13 cellular contexts compared by ENCODE assay signal in the genomic region with DNA sequence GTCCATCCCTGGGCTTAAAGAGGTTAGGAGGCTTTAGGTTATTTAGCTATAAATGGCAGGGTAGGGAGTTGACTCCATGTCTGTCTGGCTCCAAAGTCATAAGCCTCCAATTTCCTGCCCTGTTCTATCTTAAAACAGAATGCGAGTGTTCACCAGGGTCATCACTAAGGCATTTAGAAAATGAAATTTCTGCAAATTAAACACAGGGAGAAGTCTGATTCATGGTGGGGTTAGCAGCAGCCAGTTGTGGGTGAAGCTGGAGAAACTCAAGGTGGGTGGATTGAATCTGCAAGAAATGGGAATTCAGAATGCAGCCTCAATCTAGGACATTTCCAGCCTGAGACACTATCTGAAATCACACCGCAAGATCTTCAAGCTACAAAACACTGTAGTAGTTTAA. TPM values are rescaled to one million over a fixed set of nuclear protein-coding genes. Genes with fewer than 3 reads are reported as not detected.
DNase-seq lines count a peak whose midpoint lies in the region; ATAC-seq and TF ChIP-seq lines count a peak whose summit lies in the region.
"Had no signal": no experiment of that assay in that cellular context is flagged by ENCODE, and none has a peak within 500 bp of the region (broad histone marks: within the 10 kb centered on the region; RNA-seq: fewer than 3 reads in every experiment).

No MANE protein-coding gene starts in this region.

- DNase-seq in AG08395 (ENCODE audit: low spot score): peak; percentile 63
- peak; percentile 41 for DNase-seq in MG63
- DNase-seq in epithelial cell of prostate (ENCODE audit: low read depth, low spot score): no peak
- no peak for DNase-seq in SW 1271 (lab: John Stamatoyannopoulos, UW)
- DNase-seq in DMS 273 treated with DMSO at 0.1 percent for 48 hours (lab: John Stamatoyannopoulos, UW): no peak
- no peak for DNase-seq in inferior parietal cortex (ENCODE audit: extremely low spot score)
- DNase-seq: activated T-cell treated with anti-CD3 and anti-CD28 coated beads, Interleukin-2, amount 50 U/mL, for 48 hours; effector memory CD8-positive, alpha-beta T cell; mesendoderm; T-cell had no signal

- peaks cover 10% of the 10 kb centered on the region for H3K9me3 ChIP-seq in MG63

- H3K4me1 Mint-ChIP-seq in nephron: peaks cover 5% of the 10 kb centered on the region
- H3K4me1 Mint-ChIP-seq: CD14-positive monocyte had no signal

- ATAC-seq in GM21367 (IDR thresholded peaks at IDR 0.05; ENCODE audit: unreplicated experiment): no peak
- ATAC-seq: effector memory CD8-positive, alpha-beta T cell; T-cell had no signal

- H3K27ac Mint-ChIP-seq in nephron: peak overlapping the region; percentile 68 to 93 (median 81)
- H3K27ac Mint-ChIP-seq: CD14-positive monocyte, T-cell had no signal

- no peak overlapping the region for H3K4me3 ChIP-seq in MG63

- no peaks in the 10 kb centered on the region for H3K27me3 ChIP-seq in MG63

- H3K27ac ChIP-seq in epithelial cell of prostate: peak overlapping the region; percentile 77

- no peaks in the 10 kb centered on the region for H3K27me3 Mint-ChIP-seq in nephron (ENCODE audit: low read depth)
- H3K27me3 Mint-ChIP-seq: effector memory CD8-positive, alpha-beta T cell had no signal

- TF ChIP-seq CTCF in nephron (IDR thresholded peaks at IDR 0.05; ENCODE audit: unreplicated experiment in 3 of 3): no peak

- H3K36me3 Mint-ChIP-seq in nephron (ENCODE audit: low read depth): peaks cover 4% of the 10 kb centered on the region
- H3K36me3 Mint-ChIP-seq: CD14-positive monocyte had no signal

- H3K36me3 ChIP-seq in MG63: no peaks in the 10 kb centered on the region

- H3K4me3 Mint-ChIP-seq in nephron: no peak overlapping the region
- H3K4me3 Mint-ChIP-seq: CD14-positive monocyte; effector memory CD8-positive, alpha-beta T cell; T-cell had no signal

- H3K9me3 Mint-ChIP-seq in nephron: peaks cover 19% of the 10 kb centered on the region

RNA-seq across cellular contexts. Expression of gene C12orf75, which starts 13.0 kb away (rescaled TPM):
- 189 and 250 TPM in 2 replicates for total RNA-seq in MG63 (2014; rRNA removed; shearing (Covaris generic); ENCODE audit: low replicate concordance)

Comparison
In these comparisons a context has a peak if more than half of its experiments do, and no peak if none do; other contexts are left out.
1. DNase-seq: peak in AG08395 (single experiment) and MG63 (single experiment); none in epithelial cell of prostate (single experiment), SW 1271 (0 of 2), DMS 273 treated with DMSO at 0.1 percent for 48 hours (single experiment) and inferior parietal cortex (single experiment).